In genomic region chr14:89417111-89417468, GRCh38 we compare ENCODE assay signal across 8 cellular contexts. TPM values are rescaled to one million over a fixed set of nuclear protein-coding genes. Genes with fewer than 3 reads are reported as not detected.
DNase-seq lines count a peak whose midpoint lies in the region; ATAC-seq, FAIRE-seq and TF ChIP-seq lines count a peak whose summit lies in the region.

Gene FOXN3 (minus strand): TSS chr14:89417233. CDS start chr14:89412476, 4,757 bp downstream.

- H3K4me2 ChIP-seq in SU-DHL-6 (ENCODE audit: low read depth, low read length, poor library complexity, severe bottlenecking) = peak within 1 kb of the TSS; percentile 97

- peak; percentile 49 for ATAC-seq in HG02571 (IDR thresholded peaks at IDR 0.05; ENCODE audit: unreplicated experiment)
- peak; percentile 68 to 80 (median 74) for ATAC-seq in pancreas

- no peaks in the 10 kb centered on the region for H3K27me3 Mint-ChIP-seq in activated naive CD8-positive, alpha-beta T cell treated with anti-CD3 and anti-CD28 coated beads for 36 hours

- no peaks in the 10 kb centered on the region for H4K20me1 ChIP-seq in SU-DHL-6 (ENCODE audit: low read depth, low read length)

- H3K4me3 ChIP-seq in SU-DHL-6 (ENCODE audit: insufficient read depth, low read length, poor library complexity, severe bottlenecking) = peak within 1 kb of the TSS; percentile 78
- peak within 1 kb of the TSS; percentile 65 to 84 (median 80) for H3K4me3 ChIP-seq in pancreas
- peak within 1 kb of the TSS; percentile 90 for H3K4me3 ChIP-seq in thymus (ENCODE audit: low read length)

- H3K9me3 Mint-ChIP-seq in activated naive CD8-positive, alpha-beta T cell treated with anti-CD3 and anti-CD28 coated beads for 36 hours = no peaks in the 10 kb centered on the region

- WGBS in pancreas, 2 donors = 1 to 2% methylated on average over 29 to 48 of the region's 48 CpGs
- under 1% methylated on average over 48 of the region's 48 CpGs for WGBS in thymus

- H3K9ac ChIP-seq in SU-DHL-6 (ENCODE audit: low read length) = peak within 1 kb of the TSS; percentile 95

- H3K4me1 ChIP-seq in pancreas (peaks cover 0 to 9% (median 4%) of the 10 kb centered on the region in 3 donors), thymus (ENCODE audit: control insufficient read depth, insufficient read depth, low read length) (peaks cover 15% of the 10 kb centered on the region)

- no peaks in the 10 kb centered on the region for H3K9me2 ChIP-seq in SU-DHL-6 (replicated peaks; ENCODE audit: insufficient read depth, low read length)

- H3K9me3 ChIP-seq in SU-DHL-6 (ENCODE audit: insufficient read depth, low read length) (no peaks in the 10 kb centered on the region), pancreas (no peaks in the 10 kb centered on the region), thymus (ENCODE audit: control insufficient read depth) (no peaks in the 10 kb centered on the region)

- DNase-seq in GM04504 (ENCODE audit: low read depth) (peak; percentile 81), NCI-H1048 (lab: John Stamatoyannopoulos, UW) (peak; percentile 69), head of caudate nucleus (peak; percentile 79 to 96 (median 91)), pancreas (peak; percentile 92 to 96 (median 94))
- DNase-seq in activated naive CD8-positive, alpha-beta T cell treated with anti-CD3 and anti-CD28 coated beads for 36 hours = peak; percentile 88

- intact Hi-C loops in head of caudate nucleus (cut with DNase I) (loop anchor here (10.0 kb wide), 1 partner anchor 498 kb away; no protein-coding TSS in a partner anchor), pancreas (cut with DNase I) (no loop called here)

- H3K27me3 ChIP-seq in SU-DHL-6 (ENCODE audit: low read length) = no peaks in the 10 kb centered on the region
- no peaks in the 10 kb centered on the region for H3K27me3 ChIP-seq in pancreas
- H3K27me3 ChIP-seq in thymus (ENCODE audit: control insufficient read depth, insufficient read depth) = no peaks in the 10 kb centered on the region

- peak within 1 kb of the TSS; percentile 92 for H3K4me3 Mint-ChIP-seq in activated naive CD8-positive, alpha-beta T cell treated with anti-CD3 and anti-CD28 coated beads for 36 hours

- peaks cover 53% of the 10 kb centered on the region for H3K36me3 Mint-ChIP-seq in activated naive CD8-positive, alpha-beta T cell treated with anti-CD3 and anti-CD28 coated beads for 36 hours

- H2AFZ ChIP-seq in SU-DHL-6 (ENCODE audit: low read depth, low read length, severe bottlenecking) = peak within 1 kb of the TSS; percentile 56

- no peak for FAIRE-seq in pancreas (lab: Jason Lieb, UNC)

- 0 out of 2 replicates have a peak, but pooled peaks cover 10% of the 10 kb centered on the region for H3F3A ChIP-seq in SU-DHL-6 (ENCODE audit: insufficient read depth)

- H3K27ac ChIP-seq in SU-DHL-6 (ENCODE audit: low read depth, low read length) (peak within 1 kb of the TSS; percentile 77), pancreas (peak within 1 kb of the TSS; percentile 87 to 97 (median 92)), thymus (ENCODE audit: low read depth) (peak within 1 kb of the TSS; percentile 86)

- peak within 1 kb of the TSS; percentile 98 for H3K27ac Mint-ChIP-seq in activated naive CD8-positive, alpha-beta T cell treated with anti-CD3 and anti-CD28 coated beads for 36 hours

- TF ChIP-seq CTCF in SU-DHL-6 (IDR thresholded peaks at IDR 0.05; ENCODE audit: insufficient read depth, low read length, poor library complexity, severe bottlenecking) (no peak), pancreas (IDR thresholded peaks at IDR 0.05) (no peak)

- H3K36me3 ChIP-seq in SU-DHL-6 (ENCODE audit: low read length) (no peaks in the 10 kb centered on the region), pancreas (no peaks in the 10 kb centered on the region), thymus (ENCODE audit: control insufficient read depth, insufficient read depth) (peaks cover 11% of the 10 kb centered on the region)

- peaks cover 54% of the 10 kb centered on the region for H3K4me1 Mint-ChIP-seq in activated naive CD8-positive, alpha-beta T cell treated with anti-CD3 and anti-CD28 coated beads for 36 hours

- peaks cover 48% of the 10 kb centered on the region for H3K79me2 ChIP-seq in SU-DHL-6 (ENCODE audit: insufficient read depth, low read length)

RNA-seq across cellular contexts. Expression of gene FOXN3, which starts in this region (rescaled TPM):
- total RNA-seq in activated naive CD8-positive, alpha-beta T cell treated with anti-CD3 and anti-CD28 coated beads for 36 hours = 10 to 100 TPM; 80.1 to 82.4 TPM
- total RNA-seq in pancreas = 10 to 100 TPM; 28.3 to 58.0 (median 34.7) TPM
- polyA plus RNA-seq in pancreas = 1 to 10 TPM; 8.8 TPM
- 21.9 TPM for polyA plus RNA-seq in thymus

Comparison
In these comparisons a context has a peak if more than half of its experiments do, and no peak if none do; other contexts are left out.
1. Peak in every context shown above with its lines: DNase-seq, ATAC-seq, H3K4me3 ChIP-seq and H3K27ac ChIP-seq.